Comparison of ENCODE assay signal across 22 cellular contexts in the genomic region with DNA sequence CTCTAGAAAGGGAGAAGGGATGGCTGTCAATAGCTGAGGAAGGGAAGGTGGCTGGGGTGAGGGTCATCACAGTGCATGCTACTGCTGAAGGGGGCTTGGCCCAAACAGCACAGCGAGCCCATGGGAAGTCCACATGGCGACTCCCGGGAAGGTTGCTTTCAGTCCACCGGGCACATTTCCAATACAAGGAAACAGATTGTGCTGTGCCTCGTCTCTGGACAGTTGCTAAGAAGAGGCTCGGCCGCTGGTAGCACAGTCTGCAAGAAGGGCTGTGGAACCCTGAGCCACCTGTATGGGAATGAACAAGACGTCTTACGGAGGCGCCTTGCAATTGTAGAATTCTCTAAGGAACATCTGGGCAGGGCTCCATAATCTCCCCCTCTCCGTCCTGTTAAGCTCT.
"Had no signal": no experiment of that assay in that cellular context is flagged by ENCODE, and none has a peak within 500 bp of the region (broad histone marks: within the 10 kb centered on the region; RNA-seq: fewer than 3 reads in every experiment).

No MANE protein-coding gene starts in this region.

- H3K27ac Mint-ChIP-seq: dendritic cell treated with granulocyte-macrophage colony-stimulating factor and Interleukin-4, amounts not matched to agents 40 ng/mL and 50 ng/mL, for 4 days; effector memory CD8-positive, alpha-beta T cell; natural killer cell treated with Interleukin-12 subunit alpha and Interleukin-12 subunit beta and Interleukin-15 and Interleukin-18, amount 100 ng/mL, for 72 hours; stimulated activated memory B cell treated with anti-CD40 and anti-IgM and Interleukin-4, amounts not matched to agents 10 μg/mL and 1 μg/mL and 100 μg/mL, for 72 hours; stimulated activated naive CD8-positive, alpha-beta T cell treated with anti-CD3 and anti-CD28 coated beads, Interleukin-15, amount 100 ng/mL, for 72 hours had no signal

- ATAC-seq: effector memory CD8-positive, alpha-beta T cell; gastroesophageal sphincter; left cardiac atrium; natural killer cell treated with Interleukin-12 subunit alpha and Interleukin-12 subunit beta and Interleukin-15 and Interleukin-18, amount 100 ng/mL, for 72 hours; psoas muscle; sciatic nerve; stimulated activated memory B cell treated with anti-CD40 and anti-IgM and Interleukin-4, amounts not matched to agents 10 μg/mL and 1 μg/mL and 100 μg/mL, for 72 hours; stimulated activated naive CD8-positive, alpha-beta T cell treated with anti-CD3 and anti-CD28 coated beads, Interleukin-15, amount 100 ng/mL, for 72 hours had no signal

- H3K4me1 Mint-ChIP-seq: stimulated activated memory B cell treated with anti-CD40 and anti-IgM and Interleukin-4, amounts not matched to agents 10 μg/mL and 1 μg/mL and 100 μg/mL, for 72 hours had no signal

- H3K9me3 Mint-ChIP-seq: dendritic cell treated with granulocyte-macrophage colony-stimulating factor and Interleukin-4, amounts not matched to agents 40 ng/mL and 50 ng/mL, for 4 days; effector memory CD8-positive, alpha-beta T cell; natural killer cell treated with Interleukin-12 subunit alpha and Interleukin-12 subunit beta and Interleukin-15 and Interleukin-18, amount 100 ng/mL, for 72 hours; stimulated activated memory B cell treated with anti-CD40 and anti-IgM and Interleukin-4, amounts not matched to agents 10 μg/mL and 1 μg/mL and 100 μg/mL, for 72 hours; stimulated activated naive CD8-positive, alpha-beta T cell treated with anti-CD3 and anti-CD28 coated beads, Interleukin-15, amount 100 ng/mL, for 72 hours had no signal

- H3K27ac ChIP-seq: epithelial cell of prostate, esophagus squamous epithelium, gastroesophageal sphincter, left ventricle myocardium inferior, psoas muscle, spleen had no signal

- DNase-seq: effector memory CD8-positive, alpha-beta T cell; esophagus squamous epithelium; kidney; left cardiac atrium; left ventricle myocardium inferior; mesenchymal stem cell; midbrain; psoas muscle; retina; spleen; stimulated activated CD4-positive, alpha-beta T cell treated with anti-CD3 and anti-CD28 coated beads, Interleukin-15, amount 100 ng/mL, for 24 hours; stimulated activated CD4-positive, alpha-beta T cell treated with anti-CD3 and anti-CD28 coated beads, Interleukin-1b, Interleukin-23, amount 100 ng/mL, for 48 hours; stimulated activated CD4-positive, alpha-beta T cell treated with anti-CD3 and anti-CD28 coated beads, Interleukin-4, amount 100 ng/mL, for 24 hours; stimulated activated naive CD8-positive, alpha-beta T cell treated with anti-CD3 and anti-CD28 coated beads, Interleukin-15, amount 100 ng/mL, for 72 hours; trophoblast cell had no signal

- H3K36me3 Mint-ChIP-seq: natural killer cell treated with Interleukin-12 subunit alpha and Interleukin-12 subunit beta and Interleukin-15 and Interleukin-18, amount 100 ng/mL, for 72 hours; stimulated activated memory B cell treated with anti-CD40 and anti-IgM and Interleukin-4, amounts not matched to agents 10 μg/mL and 1 μg/mL and 100 μg/mL, for 72 hours had no signal

- H3K4me3 ChIP-seq: esophagus squamous epithelium, gastroesophageal sphincter, left ventricle myocardium inferior, lung, psoas muscle, spleen had no signal

- H3K4me3 Mint-ChIP-seq: dendritic cell treated with granulocyte-macrophage colony-stimulating factor and Interleukin-4, amounts not matched to agents 40 ng/mL and 50 ng/mL, for 4 days; effector memory CD8-positive, alpha-beta T cell; natural killer cell treated with Interleukin-12 subunit alpha and Interleukin-12 subunit beta and Interleukin-15 and Interleukin-18, amount 100 ng/mL, for 72 hours; stimulated activated memory B cell treated with anti-CD40 and anti-IgM and Interleukin-4, amounts not matched to agents 10 μg/mL and 1 μg/mL and 100 μg/mL, for 72 hours; stimulated activated naive CD8-positive, alpha-beta T cell treated with anti-CD3 and anti-CD28 coated beads, Interleukin-15, amount 100 ng/mL, for 72 hours had no signal

- H3K27me3 Mint-ChIP-seq: stimulated activated naive CD8-positive, alpha-beta T cell treated with anti-CD3 and anti-CD28 coated beads, Interleukin-15, amount 100 ng/mL, for 72 hours had no signal

- H3K9me3 ChIP-seq: esophagus squamous epithelium, psoas muscle, spleen had no signal

- H3K4me1 ChIP-seq: gastroesophageal sphincter, psoas muscle had no signal

- H3K36me3 ChIP-seq: esophagus squamous epithelium, gastroesophageal sphincter, left ventricle myocardium inferior, spleen had no signal
